In genomic region chr22:30188911-30189310, GRCh38 we compare ENCODE assay signal across 32 cellular contexts. TPM values are rescaled to one million over a fixed set of nuclear protein-coding genes. Genes with fewer than 3 reads are reported as not detected.
DNase-seq lines count a peak whose midpoint lies in the region; ATAC-seq and TF ChIP-seq lines count a peak whose summit lies in the region.
"Had no signal": no experiment of that assay in that cellular context is flagged by ENCODE, and none has a peak within 500 bp of the region (broad histone marks: within the 10 kb centered on the region; RNA-seq: fewer than 3 reads in every experiment).

No MANE protein-coding gene starts in this region.

- H3K4me3 ChIP-seq in osteoblast (ENCODE audit: insufficient read depth, low read length) (no peak overlapping the region), hepatocyte (no peak overlapping the region), spleen (no peak overlapping the region)
- H3K4me3 ChIP-seq: BLaER1 treated with 17β-estradiol and CSF1 and Interleukin-3, amounts not matched to agents 10 nM and 100 nM; breast epithelium; colonic mucosa; heart left ventricle; lung; mucosa of descending colon; Peyer's patch; right atrium auricular region had no signal

- H3K9me3 Mint-ChIP-seq in activated naive CD4-positive, alpha-beta T cell treated with anti-CD3 and anti-CD28 coated beads, Interleukin-2, amount 10 ng/mL, durations not matched to agents 7 days and 5 days = peaks cover 2% of the 10 kb centered on the region
- peaks cover 2% of the 10 kb centered on the region for H3K9me3 Mint-ChIP-seq in activated naive CD8-positive, alpha-beta T cell treated with anti-CD3 and anti-CD28 coated beads for 36 hours
- H3K9me3 Mint-ChIP-seq: nephron; stimulated activated memory B cell treated with anti-CD40 and anti-IgM and Interleukin-4, amounts not matched to agents 10 μg/mL and 1 μg/mL and 100 μg/mL, for 72 hours had no signal

- H3K27me3 ChIP-seq in osteoblast (ENCODE audit: insufficient read depth, low read length) (no peaks in the 10 kb centered on the region), hepatocyte (no peaks in the 10 kb centered on the region), spleen (replicated peaks in 1 of 7) (no peaks in the 10 kb centered on the region)
- H3K27me3 ChIP-seq: BLaER1 treated with 17β-estradiol and CSF1 and Interleukin-3, amounts not matched to agents 10 nM and 100 nM; breast epithelium; colonic mucosa; Peyer's patch; right atrium auricular region had no signal

- intact Hi-C loops in spleen (cut with DNase I; ENCODE audit: low total_unique reads) = no loop called here

- H3K27ac ChIP-seq in osteoblast (ENCODE audit: low read depth, low read length) (peak overlapping the region; percentile 100), hepatocyte (no peak overlapping the region), spleen (peak overlapping the region in 2 of 8 donors; percentile 9 to 61)
- H3K27ac ChIP-seq: BLaER1 treated with 17β-estradiol and CSF1 and Interleukin-3, amounts not matched to agents 10 nM and 100 nM; colonic mucosa; heart left ventricle; parathyroid adenoma; Peyer's patch; right atrium auricular region had no signal

- peaks cover 97% of the 10 kb centered on the region for H3K4me1 Mint-ChIP-seq in activated naive CD4-positive, alpha-beta T cell treated with anti-CD3 and anti-CD28 coated beads, Interleukin-2, amount 10 ng/mL, durations not matched to agents 7 days and 5 days
- peaks cover 80% of the 10 kb centered on the region for H3K4me1 Mint-ChIP-seq in activated naive CD8-positive, alpha-beta T cell treated with anti-CD3 and anti-CD28 coated beads for 36 hours

- peak overlapping the region; percentile 87 for H3K27ac Mint-ChIP-seq in activated naive CD4-positive, alpha-beta T cell treated with anti-CD3 and anti-CD28 coated beads, Interleukin-2, amount 10 ng/mL, durations not matched to agents 7 days and 5 days
- peak overlapping the region; percentile 84 for H3K27ac Mint-ChIP-seq in activated naive CD8-positive, alpha-beta T cell treated with anti-CD3 and anti-CD28 coated beads for 36 hours
- H3K27ac Mint-ChIP-seq: nephron; stimulated activated memory B cell treated with anti-CD40 and anti-IgM and Interleukin-4, amounts not matched to agents 10 μg/mL and 1 μg/mL and 100 μg/mL, for 72 hours had no signal

- H2AFZ ChIP-seq in osteoblast (ENCODE audit: low read length) = no peak overlapping the region
- H2AFZ ChIP-seq in hepatocyte = no peak overlapping the region
- H2AFZ ChIP-seq: parathyroid adenoma had no signal

- peaks cover 23% of the 10 kb centered on the region for H3K4me1 ChIP-seq in osteoblast (ENCODE audit: insufficient read depth, low read length)
- peaks cover 20% of the 10 kb centered on the region for H3K4me1 ChIP-seq in hepatocyte (ENCODE audit: insufficient read depth)
- peaks cover 7 to 93% (median 39%) of the 10 kb centered on the region in 6 donors for H3K4me1 ChIP-seq in spleen
- H3K4me1 ChIP-seq: breast epithelium, colonic mucosa, parathyroid adenoma, Peyer's patch, right atrium auricular region had no signal

- ATAC-seq in HG03457 (IDR thresholded peaks at IDR 0.05; ENCODE audit: unreplicated experiment) = no peak
- ATAC-seq: heart left ventricle; mucosa of descending colon; stimulated activated memory B cell treated with anti-CD40 and anti-IgM and Interleukin-4, amounts not matched to agents 10 μg/mL and 1 μg/mL and 100 μg/mL, for 72 hours had no signal

- no peaks in the 10 kb centered on the region for H3K36me3 ChIP-seq in osteoblast (ENCODE audit: insufficient read depth, low read length)
- H3K36me3 ChIP-seq in hepatocyte (replicated peaks; ENCODE audit: insufficient read depth, low read depth) = no peaks in the 10 kb centered on the region
- H3K36me3 ChIP-seq in spleen = no peaks in the 10 kb centered on the region
- H3K36me3 ChIP-seq: BLaER1 treated with 17β-estradiol and CSF1 and Interleukin-3, amounts not matched to agents 10 nM and 100 nM; breast epithelium; colonic mucosa; heart left ventricle; Peyer's patch; right atrium auricular region had no signal

- H3K9me3 ChIP-seq in osteoblast (ENCODE audit: low read depth, low read length) = no peaks in the 10 kb centered on the region
- H3K9me3 ChIP-seq in hepatocyte (ENCODE audit: low read depth) = no peaks in the 10 kb centered on the region
- H3K9me3 ChIP-seq in spleen = no peaks in the 10 kb centered on the region
- H3K9me3 ChIP-seq: BLaER1 treated with 17β-estradiol and CSF1 and Interleukin-3, amounts not matched to agents 10 nM and 100 nM; breast epithelium; colonic mucosa; heart left ventricle; mucosa of descending colon; Peyer's patch; right atrium auricular region had no signal

- no peaks in the 10 kb centered on the region for H3K27me3 Mint-ChIP-seq in activated naive CD4-positive, alpha-beta T cell treated with anti-CD3 and anti-CD28 coated beads, Interleukin-2, amount 10 ng/mL, durations not matched to agents 7 days and 5 days
- no peaks in the 10 kb centered on the region for H3K27me3 Mint-ChIP-seq in activated naive CD8-positive, alpha-beta T cell treated with anti-CD3 and anti-CD28 coated beads for 36 hours

- no peaks in the 10 kb centered on the region for H4K20me1 ChIP-seq in osteoblast (ENCODE audit: insufficient read depth, low read length)
- no peaks in the 10 kb centered on the region for H4K20me1 ChIP-seq in hepatocyte (ENCODE audit: insufficient read depth, poor library complexity, severe bottlenecking)
- H4K20me1 ChIP-seq: BLaER1 treated with 17β-estradiol and CSF1 and Interleukin-3, amounts not matched to agents 10 nM and 100 nM had no signal

- WGBS in hepatocyte (ENCODE audit: low lambda C conversion rate, missing lambda C conversion rate) = 97% methylated on average over 2 of the region's 2 CpGs
- WGBS in spleen, 5 donors = 70 to 87% (median 72%) methylated on average over 2 of the region's 2 CpGs

- peaks cover 14% of the 10 kb centered on the region for H3K36me3 Mint-ChIP-seq in activated naive CD4-positive, alpha-beta T cell treated with anti-CD3 and anti-CD28 coated beads, Interleukin-2, amount 10 ng/mL, durations not matched to agents 7 days and 5 days
- peaks cover 8% of the 10 kb centered on the region for H3K36me3 Mint-ChIP-seq in activated naive CD8-positive, alpha-beta T cell treated with anti-CD3 and anti-CD28 coated beads for 36 hours
- H3K36me3 Mint-ChIP-seq: stimulated activated memory B cell treated with anti-CD40 and anti-IgM and Interleukin-4, amounts not matched to agents 10 μg/mL and 1 μg/mL and 100 μg/mL, for 72 hours had no signal

- no peaks in the 10 kb centered on the region for H3K79me2 ChIP-seq in osteoblast (ENCODE audit: insufficient read depth, low read length)
- H3K79me2 ChIP-seq in hepatocyte = no peaks in the 10 kb centered on the region
- H3K79me2 ChIP-seq: parathyroid adenoma had no signal

- TF ChIP-seq POLR2A in spleen (IDR thresholded peaks at IDR 0.05) = no peak

- no peak for TF ChIP-seq CTCF in osteoblast (IDR thresholded peaks at IDR 0.05; ENCODE audit: extremely low read depth, low read depth, low read length)
- no peak for TF ChIP-seq CTCF in hepatocyte (IDR thresholded peaks at IDR 0.05; ENCODE audit: poor library complexity)
- TF ChIP-seq CTCF in spleen (IDR thresholded peaks at IDR 0.05 in 8 of 11, conservative IDR thresholded peaks at IDR 0.05 in 3 of 11) = no peak

- H3K4me3 Mint-ChIP-seq in activated naive CD4-positive, alpha-beta T cell treated with anti-CD3 and anti-CD28 coated beads, Interleukin-2, amount 10 ng/mL, durations not matched to agents 7 days and 5 days = no peak overlapping the region
- no peak overlapping the region for H3K4me3 Mint-ChIP-seq in activated naive CD8-positive, alpha-beta T cell treated with anti-CD3 and anti-CD28 coated beads for 36 hours
- H3K4me3 Mint-ChIP-seq: nephron; stimulated activated memory B cell treated with anti-CD40 and anti-IgM and Interleukin-4, amounts not matched to agents 10 μg/mL and 1 μg/mL and 100 μg/mL, for 72 hours had no signal

- CTCF ChIA-PET in activated naive CD4-positive, alpha-beta T cell treated with anti-CD3 and anti-CD28 coated beads, Interleukin-2, amount 10 ng/mL, durations not matched to agents 7 days and 5 days (lab: Charles Lee) = interaction anchor here (1.4 kb wide), 1 partner anchor 10 kb away, joined by 6 read pairs; no protein-coding TSS in a partner anchor

- DNase-seq in activated naive CD4-positive, alpha-beta T cell treated with anti-CD3 and anti-CD28 coated beads, Interleukin-2, amount 10 ng/mL, durations not matched to agents 7 days and 5 days = no peak
- DNase-seq in activated naive CD4-positive, alpha-beta T cell treated with Interleukin-2 at 50 U/mL for 16 hours = no peak
- peak; percentile 43 for DNase-seq in OCI-M1 (lab: John Stamatoyannopoulos, UW)
- no peak for DNase-seq in activated naive CD8-positive, alpha-beta T cell treated with anti-CD3 and anti-CD28 coated beads for 36 hours
- no peak for DNase-seq in osteoblast (ENCODE audit: insufficient read length, low spot score, missing footprints)
- DNase-seq in hepatocyte (ENCODE audit: low spot score) = no peak
- no peak for DNase-seq in spleen
- DNase-seq: activated CD4-positive, CD25-positive, alpha-beta regulatory T cell treated with anti-CD3 and anti-CD28 coated beads, Interleukin-2, amount 50 U/mL, for 72 hours; colonic mucosa; DMS79 treated with DMSO at 0.1 percent for 48 hours; effector memory CD4-positive, alpha-beta T cell; foreskin fibroblast; heart left ventricle; kidney glomerular epithelial cell; MM.1S; mucosa of descending colon; NCI-H2081; NCI-H2227 treated with DMSO at 0.1 percent for 48 hours; NCI-H526 treated with DMSO at 0.1 percent for 48 hours; Peyer's patch; stimulated activated CD4-positive, alpha-beta T cell treated with anti-CD3 and anti-CD28 coated beads, Interleukin-12 subunit alpha, Interleukin-12 subunit beta, amount 100 ng/mL, for 4 hours; stimulated activated CD4-positive, alpha-beta T cell treated with anti-CD3 and anti-CD28 coated beads, Interleukin-4, amount 100 ng/mL, for 24 hours; SW 1271 had no signal

- H3K9me2 ChIP-seq in hepatocyte (replicated peaks; ENCODE audit: insufficient read depth) = no peaks in the 10 kb centered on the region

- no peak overlapping the region for H3K4me2 ChIP-seq in osteoblast (ENCODE audit: insufficient read depth, low read length)
- H3K4me2 ChIP-seq in hepatocyte = no peak overlapping the region
- H3K4me2 ChIP-seq: BLaER1 treated with 17β-estradiol and CSF1 and Interleukin-3, amounts not matched to agents 10 nM and 100 nM had no signal

RNA-seq across cellular contexts. Expression of gene LIF, which starts 57.6 kb away (rescaled TPM):
- total RNA-seq in activated naive CD8-positive, alpha-beta T cell treated with anti-CD3 and anti-CD28 coated beads for 36 hours = 100 to 1,000 TPM; 282 to 288 TPM
- total RNA-seq in osteoblast (3.2 and 3.3 TPM in 2 replicates), hepatocyte (13.4 and 21.1 TPM in 2 replicates), spleen (1 to 10 TPM in 3 of 7 donors, under 1 TPM in 2, not detected in 2; 0.32 to 3.2 (median 2.3) TPM)
- polyA plus RNA-seq in hepatocyte (8.2 and 14.8 TPM in 2 replicates), spleen (under 1 TPM; 0.21 to 0.77 (median 0.24) TPM)
- total RNA-seq: temporal lobe had no signal

Comparison
In these comparisons a context has a peak if more than half of its experiments do, and no peak if none do; other contexts are left out.
1. RNA of gene LIF, which starts 57.6 kb away (total RNA-seq): 282 to 288 TPM in activated naive CD8-positive, alpha-beta T cell treated with anti-CD3 and anti-CD28 coated beads for 36 hours; 13.4 to 21.1 TPM in hepatocyte, 3.2 to 3.3 TPM in osteoblast and 0.32 to 3.2 TPM in spleen; every median in the first group is over 10 times any median in the second.